ENCODE assay signal across 8 cellular contexts in genomic region chr2:127749537-127749936, GRCh38. TPM values are rescaled to one million over a fixed set of nuclear protein-coding genes. Genes with fewer than 3 reads are reported as not detected.
DNase-seq lines count a peak whose midpoint lies in the region; ATAC-seq and TF ChIP-seq lines count a peak whose summit lies in the region.
"Not testable (repeated sequence)": the region's sequence is repeated elsewhere in the genome, so short reads cannot be mapped to it uniquely, and the experiment has no call there.

No MANE protein-coding gene starts in this region.

- in situ Hi-C loops in KBM-7 (cut with MboI; ENCODE audit: low pct_unique_long_range_greater_than_20kb, low sequenced_read_pairs), result not testable (repeated sequence)

- H3K27ac Mint-ChIP-seq in T-helper 17 cell, result not testable (repeated sequence)
- peak overlapping the region; percentile 41 to 97 (median 88) for H3K27ac Mint-ChIP-seq in naive B cell

- not testable (repeated sequence) for H3K9me3 Mint-ChIP-seq in naive B cell

- ATAC-seq in GM19023 (IDR thresholded peaks at IDR 0.05; ENCODE audit: unreplicated experiment), result peak; percentile 98
- peak; percentile 97 for ATAC-seq in GM21619 (IDR thresholded peaks at IDR 0.05; ENCODE audit: unreplicated experiment)
- ATAC-seq in HG03060 (IDR thresholded peaks at IDR 0.05; ENCODE audit: low read depth, unreplicated experiment), result peak; percentile 99
- peak; percentile 56 for ATAC-seq in T-helper 17 cell
- ATAC-seq in naive B cell (ENCODE audit: low read depth in 2 of 2), result peak; percentile 100

- H3K27me3 Mint-ChIP-seq in T-helper 17 cell, naive B cell: not testable (repeated sequence)

- peak; percentile 71 for DNase-seq in EH (ENCODE audit: low read depth)
- DNase-seq in KBM-7, result peak; percentile 28
- DNase-seq in T-helper 17 cell, result not testable (repeated sequence)
- peak; percentile 44 for DNase-seq in choroid plexus epithelial cell (ENCODE audit: low read depth)
- DNase-seq in naive B cell, result peak; percentile 78

- TF ChIP-seq CTCF in choroid plexus epithelial cell (conservative IDR thresholded peaks at IDR 0.05; ENCODE audit: low read depth, low read length), result not testable (repeated sequence)

- H3K4me1 Mint-ChIP-seq in T-helper 17 cell, result peaks cover 13% of the 10 kb centered on the region
- peaks cover 11 to 18% (median 15%) of the 10 kb centered on the region in 3 donors for H3K4me1 Mint-ChIP-seq in naive B cell

- H3K4me3 Mint-ChIP-seq in T-helper 17 cell, result not testable (repeated sequence)
- H3K4me3 Mint-ChIP-seq in naive B cell, result peak overlapping the region; percentile 3 to 81 (median 36)

- H3K36me3 Mint-ChIP-seq in T-helper 17 cell (ENCODE audit: low read depth), result not testable (repeated sequence)
- peaks cover 7 to 12% of the 10 kb centered on the region in 2 donors for H3K36me3 Mint-ChIP-seq in naive B cell

- H3K4me3 ChIP-seq in choroid plexus epithelial cell (ENCODE audit: low read depth, low read length), result not testable (repeated sequence)

- H3K9me3 ChIP-seq in T-helper 17 cell (ENCODE audit: control insufficient read depth, low read length, poor library complexity, severe bottlenecking), result not testable (repeated sequence)

RNA-seq across cellular contexts. Expression of gene SFT2D3, which starts 48.2 kb away (rescaled TPM):
- 1 to 10 TPM; 5.9 to 6.0 TPM for total RNA-seq in T-helper 17 cell
- 1 to 10 TPM in 3 of 6 donors, under 1 TPM in 2, not detected in 1; 0.28 to 3.0 (median 2.8) TPM for polyA plus RNA-seq in naive B cell (ENCODE audit: low read depth in 6 of 6)
